ENCODE assay signal across 27 cellular contexts in the genomic region with DNA sequence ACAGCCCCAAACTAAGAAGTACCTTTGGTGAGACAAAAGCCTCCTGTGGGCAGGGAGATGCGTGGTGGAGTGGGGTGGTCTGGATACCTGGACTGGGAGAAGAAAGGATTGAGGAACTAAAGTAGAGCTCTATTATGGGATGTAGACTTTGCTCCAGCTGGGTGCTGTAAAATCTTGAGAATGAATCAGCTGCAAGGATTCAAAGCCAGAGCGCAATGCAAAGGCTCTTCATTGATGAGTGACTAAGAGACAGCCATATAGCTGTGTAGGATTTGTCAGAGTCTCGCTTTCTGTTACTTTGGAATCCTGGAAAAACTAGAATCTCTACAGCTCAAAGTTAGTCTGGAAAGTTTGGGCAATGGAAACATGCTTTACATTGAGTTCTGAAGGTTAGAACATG.
"Had no signal": no experiment of that assay in that cellular context is flagged by ENCODE, and none has a peak within 500 bp of the region (broad histone marks: within the 10 kb centered on the region; RNA-seq: fewer than 3 reads in every experiment).

No MANE protein-coding gene starts in this region.

- FAIRE-seq: astrocyte, colon, endometrium, endothelial cell of umbilical vein, frontal cortex, TTC549 had no signal

- H3K36me3 ChIP-seq: brain microvascular endothelial cell had no signal

- H3K27ac ChIP-seq: brain microvascular endothelial cell, VCaP had no signal

- H3K27me3 ChIP-seq: brain microvascular endothelial cell had no signal

- DNase-seq: activated CD4-positive, alpha-beta memory T cell treated with anti-CD3 and anti-CD28 coated beads, Interleukin-2, amount 10 ng/mL, durations not matched to agents 7 days and 5 days; activated CD4-positive, alpha-beta T cell treated with anti-CD3 and anti-CD28 coated beads for 1 hour; activated CD4-positive, alpha-beta T cell treated with anti-CD3 and anti-CD28 coated beads for 4 hours; activated CD4-positive, alpha-beta T cell treated with anti-CD3 and anti-CD28 coated beads, Interleukin-2, amount 10 ng/mL, durations not matched to agents 7 days and 5 days; activated CD4-positive, alpha-beta T cell treated with anti-CD3 and anti-CD28 coated beads, Interleukin-2, amount 50 U/mL, for 4 hours; activated CD8-positive, alpha-beta memory T cell treated with anti-CD3 and anti-CD28 coated beads, Interleukin-2, amount 50 U/mL, for 48 hours; activated gamma-delta T cell; activated naive CD4-positive, alpha-beta T cell; activated naive CD4-positive, alpha-beta T cell treated with anti-CD3 and anti-CD28 coated beads, Interleukin-2, amount 10 ng/mL, durations not matched to agents 7 days and 5 days; activated naive CD8-positive, alpha-beta T cell treated with anti-CD3 and anti-CD28 coated beads, Interleukin-2, amount 10 ng/mL, durations not matched to agents 7 days and 5 days; activated T-cell treated with anti-CD3 and anti-CD28 coated beads for 4 hours; activated T-cell treated with anti-CD3 and anti-CD28 coated beads, Interleukin-2, amount 50 U/mL, for 24 hours; activated T-cell treated with anti-CD3 and anti-CD28 coated beads, Interleukin-2, amount 50 U/mL, for 72 hours; brain microvascular endothelial cell; cortex of kidney; dermis blood vessel endothelial cell; effector CD4-positive, alpha-beta T cell; effector memory CD8-positive, alpha-beta T cell; foreskin fibroblast; T-helper 2 cell had no signal
